Comparison of ENCODE assay signal across 8 cellular contexts in the genomic region with DNA sequence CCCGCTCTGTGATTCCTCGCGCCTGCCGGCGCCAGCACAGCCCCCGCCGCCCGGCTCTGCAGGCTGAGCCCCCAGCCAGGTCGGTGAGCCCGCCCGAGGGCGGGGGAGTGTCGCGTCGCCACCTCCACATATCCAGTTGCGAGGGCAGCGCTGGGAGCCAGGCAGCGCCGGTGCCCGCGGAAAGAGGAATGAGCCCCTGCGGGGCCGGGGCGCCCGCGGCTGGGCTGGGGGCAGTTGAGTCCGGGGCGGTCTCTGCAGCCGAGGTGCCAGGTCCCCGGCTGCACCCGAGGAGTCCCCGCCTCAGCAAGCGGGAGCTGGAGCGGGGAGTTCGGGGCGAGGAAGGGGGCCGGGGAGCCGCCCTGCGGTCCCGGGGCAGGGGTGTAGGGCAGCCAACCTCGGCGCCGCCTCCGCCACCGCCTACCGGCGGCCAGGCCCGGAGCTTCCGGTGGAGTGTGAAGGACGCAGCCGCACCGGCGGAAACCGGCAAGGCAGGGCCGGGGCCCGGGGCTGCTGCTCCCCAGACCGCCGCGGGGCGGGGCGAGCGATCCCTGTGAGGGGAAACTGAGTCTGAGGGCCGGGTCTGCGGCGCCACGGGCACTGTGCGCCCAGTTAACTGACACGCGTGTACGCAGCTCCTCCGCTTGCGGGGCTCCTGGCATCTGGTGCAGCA. TPM values are rescaled to one million over a fixed set of nuclear protein-coding genes. Genes with fewer than 3 reads are reported as not detected.
A peak's percentile ranks its signal among the peaks of the same experiment; 100 is the strongest.
DNase-seq lines count a peak whose midpoint lies in the region; ATAC-seq and TF ChIP-seq lines count a peak whose summit lies in the region.

No MANE protein-coding gene starts in this region.

- H3K4me3 ChIP-seq in WI38 (ENCODE audit: low read depth, low read length): peak overlapping the region; percentile 43

- ATAC-seq in GM21367 (IDR thresholded peaks at IDR 0.05; ENCODE audit: unreplicated experiment): peak; percentile 31
- ATAC-seq in central memory CD8-positive, alpha-beta T cell (replicated peaks; ENCODE audit: extremely low read depth, poor library complexity, severe bottlenecking): peak; percentile 48

- TF ChIP-seq CTCF in Calu3 (IDR thresholded peaks at IDR 0.05; ENCODE audit: unreplicated experiment) (no peak), WI38 (IDR thresholded peaks at IDR 0.05; ENCODE audit: low read depth, low read length) (no peak)

- H3K4me1 Mint-ChIP-seq in Calu3 (ENCODE audit: low read depth, unreplicated experiment): peaks cover 10% of the 10 kb centered on the region
- peaks cover 83% of the 10 kb centered on the region for H3K4me1 Mint-ChIP-seq in central memory CD8-positive, alpha-beta T cell

- DNase-seq in Calu3 (peak; percentile 71), Kasumi-1 (lab: John Stamatoyannopoulos, UW) (peak; percentile 13 to 34), kidney glomerular epithelial cell (lab: John Stamatoyannopoulos, UW) (peak; percentile 24), NCI-H1105 treated with DMSO at 0.1 percent for 48 hours (lab: John Stamatoyannopoulos, UW) (no peak)
- DNase-seq in central memory CD8-positive, alpha-beta T cell (ENCODE audit: low spot score in 2 of 2): peak; percentile 59 to 67
- DNase-seq in stimulated activated CD4-positive, alpha-beta T cell treated with anti-CD3 and anti-CD28 coated beads, Interleukin-2, amount 100 ng/mL, for 24 hours: peak; percentile 72 to 80

- H3K4me3 Mint-ChIP-seq in Calu3 (ENCODE audit: low read depth, unreplicated experiment): peak overlapping the region; percentile 60
- peak overlapping the region; percentile 93 for H3K4me3 Mint-ChIP-seq in central memory CD8-positive, alpha-beta T cell

- no TSS peak for BruUV-seq in Calu3 (replicated peaks; lab: Mats Ljungman, UMichigan)

- no peak overlapping the region for H3K27ac Mint-ChIP-seq in Calu3 (ENCODE audit: unreplicated experiment)
- peak overlapping the region; percentile 99 for H3K27ac Mint-ChIP-seq in central memory CD8-positive, alpha-beta T cell (ENCODE audit: low read depth)

- CTCF ChIA-PET in Calu3 (lab: Charles Lee): interaction anchor here (0.6 kb wide), 1 partner anchor 307 kb away, joined by 3 read pairs; no protein-coding TSS in a partner anchor

- intact Hi-C loops in Calu3 (cut with micrococcal nuclease; ENCODE audit: unreplicated experiment): no loop called here

- no peaks in the 10 kb centered on the region for H3K27me3 Mint-ChIP-seq in Calu3 (ENCODE audit: unreplicated experiment)
- H3K27me3 Mint-ChIP-seq in central memory CD8-positive, alpha-beta T cell: no peaks in the 10 kb centered on the region

- H3K36me3 Mint-ChIP-seq in Calu3 (ENCODE audit: insufficient read depth, unreplicated experiment): no peaks in the 10 kb centered on the region
- peaks cover 33% of the 10 kb centered on the region for H3K36me3 Mint-ChIP-seq in central memory CD8-positive, alpha-beta T cell (ENCODE audit: insufficient read depth)

- no peaks in the 10 kb centered on the region for H3K9me3 Mint-ChIP-seq in Calu3 (ENCODE audit: low read depth, unreplicated experiment)
- H3K9me3 Mint-ChIP-seq in central memory CD8-positive, alpha-beta T cell: no peaks in the 10 kb centered on the region

RNA-seq across cellular contexts. Expression of a gene that starts 2.3 kb away (rescaled TPM):
- total RNA-seq in Calu3 (2022): 1.5 and 1.6 TPM in 2 replicates

RNA-seq across cellular contexts. Expression of a gene that starts 51.9 kb away (rescaled TPM):
- total RNA-seq in Calu3 (2022): 37.2 and 44.5 TPM in 2 replicates
